In the genomic region with DNA sequence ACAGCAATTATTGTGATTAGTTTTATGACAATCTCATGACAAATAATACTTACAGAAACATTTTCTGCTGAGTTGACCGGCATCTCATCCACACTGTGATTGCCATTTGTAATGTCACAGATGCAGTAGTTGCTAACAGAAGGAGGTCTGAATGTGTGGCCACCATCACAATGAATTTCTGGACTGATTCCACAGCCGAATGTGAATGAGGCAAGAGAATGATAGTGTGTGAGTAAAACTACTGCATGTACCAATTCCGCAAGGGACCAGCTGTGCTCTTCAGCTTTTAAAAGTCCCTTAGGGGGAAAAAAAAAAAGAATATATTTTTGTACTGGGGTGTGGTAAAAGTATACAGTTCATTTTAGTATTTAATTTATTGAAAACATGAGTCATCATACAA, we compare ENCODE assay signal across 15 cellular contexts.
DNase-seq lines count a peak whose midpoint lies in the region; ATAC-seq and TF ChIP-seq lines count a peak whose summit lies in the region.
"Had no signal": no experiment of that assay in that cellular context is flagged by ENCODE, and none has a peak within 500 bp of the region (broad histone marks: within the 10 kb centered on the region; RNA-seq: fewer than 3 reads in every experiment).

No MANE protein-coding gene starts in this region.

- no peaks in the 10 kb centered on the region for H3K9me3 ChIP-seq in right cardiac atrium (ENCODE audit: control insufficient read depth, low read length)
- H3K9me3 ChIP-seq: BLaER1 treated with 17β-estradiol and CSF1 and Interleukin-3, amounts not matched to agents 10 nM and 100 nM had no signal

- DNase-seq in Right ventricle myocardium superior (no peak), right cardiac atrium (no peak), Ammon's horn (ENCODE audit: low spot score) (peak; percentile 52), glutamatergic neuron (no peak), superior temporal gyrus (ENCODE audit: extremely low spot score) (peak; percentile 71), endothelial cell (ENCODE audit: low spot score) (no peak), mesenteric fat pad (ENCODE audit: low spot score) (no peak)
- DNase-seq: 8988T; AML-193; CD4-positive, CD25-positive, alpha-beta regulatory T cell; DND-41; GF-D8; HCEC 1CT; HFFc6 had no signal

- H3K4me1 ChIP-seq in right cardiac atrium (ENCODE audit: control insufficient read depth, insufficient read depth, low read length), result peaks cover 1% of the 10 kb centered on the region

- H3K27ac ChIP-seq in right cardiac atrium (ENCODE audit: low read length), result no peak overlapping the region
- H3K27ac ChIP-seq: BLaER1 treated with 17β-estradiol and CSF1 and Interleukin-3, amounts not matched to agents 10 nM and 100 nM had no signal

- TF ChIP-seq CTCF in glutamatergic neuron (IDR thresholded peaks at IDR 0.05; ENCODE audit: partially characterized antibody, unreplicated experiment) (no peak), endothelial cell (IDR thresholded peaks at IDR 0.05; ENCODE audit: unreplicated experiment) (no peak)

- intact Hi-C loops in Right ventricle myocardium superior (cut with DNase I), result loop anchor here (10.0 kb wide), 1 partner anchor 94 kb away; no protein-coding TSS in a partner anchor
- intact Hi-C loops in right cardiac atrium (cut with DNase I), result no loop called here

- 71% methylated on average over 3 of the region's 3 CpGs for WGBS in right cardiac atrium

- H3K27ac Mint-ChIP-seq in glutamatergic neuron (ENCODE audit: unreplicated experiment) (peak overlapping the region; percentile 62), endothelial cell (ENCODE audit: unreplicated experiment) (no peak overlapping the region)
- H3K27ac Mint-ChIP-seq: CD4-positive, CD25-positive, alpha-beta regulatory T cell; HFFc6 had no signal

- H3K4me3 ChIP-seq in right cardiac atrium (ENCODE audit: low read length), result no peak overlapping the region
- H3K4me3 ChIP-seq: BLaER1 treated with 17β-estradiol and CSF1 and Interleukin-3, amounts not matched to agents 10 nM and 100 nM had no signal

- H3K27me3 Mint-ChIP-seq in glutamatergic neuron (ENCODE audit: unreplicated experiment) (no peaks in the 10 kb centered on the region), endothelial cell (ENCODE audit: unreplicated experiment) (no peaks in the 10 kb centered on the region)
- H3K27me3 Mint-ChIP-seq: CD4-positive, CD25-positive, alpha-beta regulatory T cell had no signal

- H3K4me1 Mint-ChIP-seq in glutamatergic neuron (ENCODE audit: low read depth, unreplicated experiment) (peaks cover 30% of the 10 kb centered on the region), endothelial cell (ENCODE audit: unreplicated experiment) (no peaks in the 10 kb centered on the region)

- H3K27me3 ChIP-seq in right cardiac atrium (ENCODE audit: control insufficient read depth, insufficient read depth), result no peaks in the 10 kb centered on the region
- H3K27me3 ChIP-seq: BLaER1 treated with 17β-estradiol and CSF1 and Interleukin-3, amounts not matched to agents 10 nM and 100 nM had no signal

- peak; percentile 9 for ATAC-seq in Right ventricle myocardium superior (ENCODE audit: poor library complexity)
- ATAC-seq in right cardiac atrium, result no peak

- H3K4me3 Mint-ChIP-seq in glutamatergic neuron (ENCODE audit: unreplicated experiment) (no peak overlapping the region), endothelial cell (ENCODE audit: unreplicated experiment) (no peak overlapping the region)
- H3K4me3 Mint-ChIP-seq: CD4-positive, CD25-positive, alpha-beta regulatory T cell; HFFc6 had no signal

- H3K36me3 Mint-ChIP-seq in glutamatergic neuron (ENCODE audit: unreplicated experiment), result no peaks in the 10 kb centered on the region
- no peaks in the 10 kb centered on the region for H3K36me3 Mint-ChIP-seq in endothelial cell (ENCODE audit: low read depth, unreplicated experiment)

- H3K9me3 Mint-ChIP-seq in glutamatergic neuron (ENCODE audit: unreplicated experiment) (no peaks in the 10 kb centered on the region), endothelial cell (ENCODE audit: unreplicated experiment) (no peaks in the 10 kb centered on the region)
- H3K9me3 Mint-ChIP-seq: CD4-positive, CD25-positive, alpha-beta regulatory T cell; HFFc6 had no signal

Comparison
In these comparisons a context has a peak if more than half of its experiments do, and no peak if none do; other contexts are left out.
1. DNase-seq: peak in Ammon's horn (single experiment) and superior temporal gyrus (single experiment); none in Right ventricle myocardium superior (single experiment), right cardiac atrium (0 of 3), glutamatergic neuron (single experiment), endothelial cell (single experiment) and mesenteric fat pad (single experiment).